Comparison of ENCODE assay signal across 8 cellular contexts in the genomic region with DNA sequence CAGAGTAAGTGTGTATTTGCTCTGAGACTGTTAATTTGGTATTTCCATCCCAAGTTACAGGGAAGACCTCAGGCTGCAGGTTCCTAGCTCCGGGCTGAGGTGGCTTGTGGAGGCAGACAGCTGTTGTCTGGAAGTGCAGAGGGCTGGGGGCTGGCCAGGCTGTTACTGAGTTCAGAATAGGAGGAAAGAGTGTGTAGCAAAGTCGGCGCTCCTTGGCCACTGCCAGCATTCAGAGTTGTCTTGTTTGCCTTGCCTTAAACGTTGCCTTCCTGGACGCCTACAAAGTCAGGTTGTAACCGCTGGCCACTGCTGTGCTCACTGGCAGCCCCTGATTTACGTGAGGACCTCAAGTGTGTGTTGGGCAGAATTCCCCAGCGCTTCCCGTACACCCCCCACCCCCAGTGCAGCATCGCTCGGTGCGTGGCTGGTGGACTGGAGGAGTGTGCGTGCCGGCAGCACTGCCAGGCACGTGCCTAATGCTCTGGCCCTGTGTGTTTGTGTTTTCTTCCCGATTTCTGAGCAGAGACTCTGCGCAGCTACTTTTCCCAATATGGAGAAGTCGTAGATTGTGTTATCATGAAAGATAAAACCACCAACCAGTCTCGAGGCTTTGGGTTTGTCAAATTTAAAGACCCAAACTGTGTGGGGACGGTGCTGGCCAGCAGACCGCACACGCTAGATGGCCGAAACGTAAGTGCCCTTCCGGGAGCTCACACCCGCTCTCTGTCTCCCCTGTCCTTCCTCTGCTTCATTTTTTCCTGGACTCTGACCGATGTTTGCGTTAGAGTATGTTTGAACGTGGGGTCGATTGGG. TPM values are rescaled to one million over a fixed set of nuclear protein-coding genes. Genes with fewer than 3 reads are reported as not detected.
DNase-seq lines count a peak whose midpoint lies in the region; ATAC-seq, FAIRE-seq and TF ChIP-seq lines count a peak whose summit lies in the region.
"Had no signal": no experiment of that assay in that cellular context is flagged by ENCODE, and none has a peak within 500 bp of the region (broad histone marks: within the 10 kb centered on the region; RNA-seq: fewer than 3 reads in every experiment).

No MANE protein-coding gene starts in this region.

- no peak for TF ChIP-seq POLR2A in breast epithelium (IDR thresholded peaks at IDR 0.05)
- no peak for TF ChIP-seq POLR2A in HepG2 (IDR thresholded peaks at IDR 0.05; ENCODE audit: insufficient read depth in 1 of 2, low read depth in 2 of 2, low read length in 2 of 2)

- POLR2A ChIA-PET in HepG2 (lab: Yijun Ruan, JAX): interaction anchor here (0.7 to 2.1 kb wide), 2 partner anchors 9 to 149 kb away, joined by 4 to 7 read pairs; a partner anchor contains a TSS

- H3K79me2 ChIP-seq in Karpas-422 (ENCODE audit: low read length): peaks cover 65% of the 10 kb centered on the region
- peaks cover 71% of the 10 kb centered on the region for H3K79me2 ChIP-seq in HepG2 (ENCODE audit: insufficient read depth, low read length)

- TF ChIP-seq EP300 in HepG2 (IDR thresholded peaks at IDR 0.05; ENCODE audit: low read depth in 2 of 2, low read length in 2 of 2): no peak
- no peak for TF ChIP-seq EP300 in HepG2 (CRISPR knock-in tag; IDR thresholded peaks at IDR 0.05; ENCODE audit: borderline replicate concordance)

- H3K4me1 ChIP-seq in Karpas-422 (ENCODE audit: low read length) (no peaks in the 10 kb centered on the region), breast epithelium (peaks cover 30 to 39% of the 10 kb centered on the region in 2 donors), HepG2 (ENCODE audit: insufficient read depth, low read length) (peaks cover 62% of the 10 kb centered on the region)

- peaks cover 45% of the 10 kb centered on the region for H3K4me1 Mint-ChIP-seq in stimulated activated naive CD8-positive, alpha-beta T cell treated with anti-CD3 and anti-CD28 coated beads, Interleukin-15, amount 100 ng/mL, for 72 hours

- H3K27ac ChIP-seq in Karpas-422 (ENCODE audit: low read length) (no peak overlapping the region), breast epithelium (peak overlapping the region; percentile 95 to 97), HepG2 (ENCODE audit: extremely low read length, insufficient read depth, low read length) (peak overlapping the region; percentile 17)

- H3K27me3 ChIP-seq in Karpas-422 (ENCODE audit: low read length) (no peaks in the 10 kb centered on the region), breast epithelium (no peaks in the 10 kb centered on the region), HepG2 (ENCODE audit: control insufficient read depth in 1 of 2, insufficient read depth in 2 of 2, low read length in 2 of 2) (no peaks in the 10 kb centered on the region)

- no peaks in the 10 kb centered on the region for H3K27me3 Mint-ChIP-seq in stimulated activated naive CD8-positive, alpha-beta T cell treated with anti-CD3 and anti-CD28 coated beads, Interleukin-15, amount 100 ng/mL, for 72 hours

- no peaks in the 10 kb centered on the region for H3K9me2 ChIP-seq in Karpas-422 (replicated peaks; ENCODE audit: insufficient read depth, low read length)

- peaks cover 26% of the 10 kb centered on the region for H3K36me3 ChIP-seq in Karpas-422 (ENCODE audit: insufficient read depth, low read length)
- no peaks in the 10 kb centered on the region for H3K36me3 ChIP-seq in breast epithelium
- H3K36me3 ChIP-seq in HepG2 (replicated peaks in 1 of 2; ENCODE audit: control insufficient read depth in 1 of 2, insufficient read depth in 2 of 2, low read length in 2 of 2): peaks cover 25 to 62% of the 10 kb centered on the region in 2 experiments

- peaks cover 71% of the 10 kb centered on the region for H4K20me1 ChIP-seq in Karpas-422 (ENCODE audit: insufficient read depth, low read depth, low read length)
- peaks cover 60% of the 10 kb centered on the region for H4K20me1 ChIP-seq in HepG2 (ENCODE audit: insufficient read depth, low read length)

- H2AFZ ChIP-seq in Karpas-422 (ENCODE audit: low read length) (no peak overlapping the region), HepG2 (ENCODE audit: low read length) (no peak overlapping the region)

- CTCF ChIA-PET in HepG2 (lab: Yijun Ruan, JAX; ENCODE audit: low intra/inter-chr PET ratio, low total read pairs): no interaction called here

- H3K9me3 ChIP-seq in Karpas-422 (ENCODE audit: low read length): no peaks in the 10 kb centered on the region
- no peaks in the 10 kb centered on the region for H3K9me3 ChIP-seq in breast epithelium
- no peaks in the 10 kb centered on the region for H3K9me3 ChIP-seq in HepG2 (ENCODE audit: low read length)

- peak overlapping the region; percentile 16 to 85 for H3K27ac Mint-ChIP-seq in stimulated activated naive CD8-positive, alpha-beta T cell treated with anti-CD3 and anti-CD28 coated beads, Interleukin-15, amount 100 ng/mL, for 72 hours

- WGBS in HepG2 (ENCODE audit: low lambda C conversion rate): 82% methylated on average over 29 of the region's 30 CpGs

- TF ChIP-seq CTCF in breast epithelium (IDR thresholded peaks at IDR 0.05) (no peak), HepG2 (CRISPR knock-in tag; IDR thresholded peaks at IDR 0.05) (no peak)

- no peaks in the 10 kb centered on the region for H3K9me3 Mint-ChIP-seq in stimulated activated naive CD8-positive, alpha-beta T cell treated with anti-CD3 and anti-CD28 coated beads, Interleukin-15, amount 100 ng/mL, for 72 hours

- H3K9ac ChIP-seq in Karpas-422 (ENCODE audit: low read length): no peak overlapping the region
- no peak overlapping the region for H3K9ac ChIP-seq in HepG2 (ENCODE audit: insufficient read depth, low read depth, low read length)

- peak; percentile 34 for DNase-seq in Karpas-422
- no peak for DNase-seq in breast epithelium (ENCODE audit: low spot score in 2 of 2)
- DNase-seq in HepG2 (ENCODE audit: low spot score): no peak
- DNase-seq in stimulated activated naive CD8-positive, alpha-beta T cell treated with anti-CD3 and anti-CD28 coated beads, Interleukin-15, amount 100 ng/mL, for 72 hours: no peak
- no peak for DNase-seq in NCI-H2029 treated with DMSO at 0.1 percent for 48 hours (lab: John Stamatoyannopoulos, UW)
- DNase-seq in KG1 (lab: John Stamatoyannopoulos, UW): no peak
- DNase-seq: activated effector memory CD4-positive, alpha-beta T cell treated with anti-CD3 and anti-CD28 coated beads, Interleukin-2, amount 50 U/mL, for 16 hours had no signal

- no TSS peak for BruUV-seq in HepG2 (replicated peaks; lab: Mats Ljungman, UMichigan)

- ATAC-seq in HepG2 (no peak; the same call in 2 of the 3 replicates), GM21786 (IDR thresholded peaks at IDR 0.05; ENCODE audit: unreplicated experiment) (no peak)
- ATAC-seq in stimulated activated naive CD8-positive, alpha-beta T cell treated with anti-CD3 and anti-CD28 coated beads, Interleukin-15, amount 100 ng/mL, for 72 hours: no peak

- in situ Hi-C loops in HepG2 (cut with HindIII; ENCODE audit: extremely low pct_ligation_motif_present, low pct_unique_long_range_greater_than_20kb): no loop called here

- FAIRE-seq in HepG2 (lab: Jason Lieb, UNC): no peak

- TF ChIP-seq RAD21 in HepG2 (CRISPR knock-in tag; IDR thresholded peaks at IDR 0.05): no peak

- H3K4me2 ChIP-seq in Karpas-422 (ENCODE audit: low read depth, low read length, poor library complexity, severe bottlenecking) (no peak overlapping the region), HepG2 (ENCODE audit: low read depth, low read length) (no peak overlapping the region)

- H3K4me3 Mint-ChIP-seq in stimulated activated naive CD8-positive, alpha-beta T cell treated with anti-CD3 and anti-CD28 coated beads, Interleukin-15, amount 100 ng/mL, for 72 hours: no peak overlapping the region

- intact Hi-C loops in breast epithelium (cut with DNase I; ENCODE audit: low total_unique reads) (no loop called here), HepG2 (cut with micrococcal nuclease; ENCODE audit: unreplicated experiment) (no loop called here)

- no peak overlapping the region for H3K4me3 ChIP-seq in Karpas-422 (ENCODE audit: low read length)
- H3K4me3 ChIP-seq in breast epithelium: peak overlapping the region in 1 of 3 donors; percentile 51
- H3K4me3 ChIP-seq in HepG2 (replicated peaks in 1 of 3; ENCODE audit: insufficient read depth in 1 of 3, low read depth in 2 of 3, low read length in 3 of 3): no peak overlapping the region

RNA-seq across cellular contexts. Expression of a gene that starts 10.5 kb away (rescaled TPM):
- 110 and 244 TPM in 2 replicates for total RNA-seq in Karpas-422 (2014; rRNA removed; shearing (Covaris generic); ENCODE audit: low replicate concordance)
- total RNA-seq in breast epithelium: 10 to 100 TPM; 35.8 to 50.9 (median 48.8) TPM
- 50.5 and 79.2 TPM in 2 replicates for total RNA-seq in HepG2 (2016; rRNA removed; fragmentation: Illumina TruSeq; extraction: Trizol)
- 72.9 and 77.7 TPM in 2 replicates for total RNA-seq in HepG2 (2016; cell fraction: cytosol; rRNA removed; fragmentation: Illumina TruSeq; extraction: Trizol; ENCODE audit: low read depth)
- 43.4 and 84.1 TPM in 2 replicates for total RNA-seq in HepG2 (2016; cell fraction: insoluble cytoplasmic fraction; rRNA removed; fragmentation: Illumina TruSeq; extraction: Trizol)
- total RNA-seq in HepG2 (2016; cell fraction: membrane; rRNA removed; fragmentation: Illumina TruSeq; extraction: Trizol): 104 and 106 TPM in 2 replicates
- 38.3 and 43.3 TPM in 2 replicates for total RNA-seq in HepG2 (2016; cell fraction: nucleus; rRNA removed; fragmentation: Illumina TruSeq; extraction: Trizol)
- 58.7 and 63.3 TPM in 2 replicates for polyA plus RNA-seq in HepG2 (2011; rRNA removed)
- 37.8 and 48.2 TPM in 2 replicates for polyA plus RNA-seq in HepG2 (2011; cell fraction: cytosol; rRNA removed)
- polyA plus RNA-seq in HepG2 (2011; cell fraction: nucleus; rRNA removed): 99.5 and 105 TPM in 2 replicates
- 48.3 and 71.8 TPM in 2 replicates for polyA plus RNA-seq in HepG2 (2012)
- 108 and 114 TPM in 2 replicates for polyA plus RNA-seq in HepG2 (2016; cell fraction: cytosol; fragmentation: Illumina TruSeq; extraction: Trizol; ENCODE audit: low read depth)
- polyA plus RNA-seq in HepG2 (2016; cell fraction: insoluble cytoplasmic fraction; fragmentation: Illumina TruSeq; extraction: Trizol; ENCODE audit: low read depth): 86.3 and 104 TPM in 2 replicates
- 117 and 124 TPM in 2 replicates for polyA plus RNA-seq in HepG2 (2016; cell fraction: membrane; fragmentation: Illumina TruSeq; extraction: Trizol; ENCODE audit: low read depth)
- polyA plus RNA-seq in HepG2 (2016; cell fraction: nucleus; fragmentation: Illumina TruSeq; extraction: Trizol; ENCODE audit: insufficient read depth, low read depth): 140 and 145 TPM in 2 replicates
- polyA minus RNA-seq in HepG2 (2011; rRNA and poly(A)+ RNA removed; ENCODE audit: low replicate concordance): 26.8 and 58.6 TPM in 2 replicates
- 32.1 and 33.1 TPM in 2 replicates for polyA minus RNA-seq in HepG2 (2011; cell fraction: cytosol; rRNA and poly(A)+ RNA removed)
- polyA minus RNA-seq in HepG2 (2011; cell fraction: nucleus; rRNA and poly(A)+ RNA removed): 35.5 and 41.4 TPM in 2 replicates

RNA-seq across cellular contexts. Expression of a gene that starts 16.5 kb away (rescaled TPM):
- total RNA-seq in Karpas-422 (2014; rRNA removed; shearing (Covaris generic); ENCODE audit: low replicate concordance): 63.7 and 144 TPM in 2 replicates
- 10 to 100 TPM; 23.6 to 40.0 (median 30.3) TPM for total RNA-seq in breast epithelium
- total RNA-seq in HepG2 (2016; rRNA removed; fragmentation: Illumina TruSeq; extraction: Trizol): 113 and 124 TPM in 2 replicates
- 167 and 206 TPM in 2 replicates for total RNA-seq in HepG2 (2016; cell fraction: cytosol; rRNA removed; fragmentation: Illumina TruSeq; extraction: Trizol; ENCODE audit: low read depth)
- 112 and 125 TPM in 2 replicates for total RNA-seq in HepG2 (2016; cell fraction: insoluble cytoplasmic fraction; rRNA removed; fragmentation: Illumina TruSeq; extraction: Trizol)
- total RNA-seq in HepG2 (2016; cell fraction: membrane; rRNA removed; fragmentation: Illumina TruSeq; extraction: Trizol): 130 and 170 TPM in 2 replicates
- 42.6 and 51.4 TPM in 2 replicates for total RNA-seq in HepG2 (2016; cell fraction: nucleus; rRNA removed; fragmentation: Illumina TruSeq; extraction: Trizol)
- polyA plus RNA-seq in HepG2 (2011; rRNA removed): 115 and 120 TPM in 2 replicates
- polyA plus RNA-seq in HepG2 (2011; cell fraction: cytosol; rRNA removed): 103 and 156 TPM in 2 replicates
- 88.3 and 90.1 TPM in 2 replicates for polyA plus RNA-seq in HepG2 (2011; cell fraction: nucleus; rRNA removed)
- polyA plus RNA-seq in HepG2 (2012): 74.3 and 76.0 TPM in 2 replicates
- 282 and 316 TPM in 2 replicates for polyA plus RNA-seq in HepG2 (2016; cell fraction: cytosol; fragmentation: Illumina TruSeq; extraction: Trizol; ENCODE audit: low read depth)
- 152 and 183 TPM in 2 replicates for polyA plus RNA-seq in HepG2 (2016; cell fraction: insoluble cytoplasmic fraction; fragmentation: Illumina TruSeq; extraction: Trizol; ENCODE audit: low read depth)
- 195 and 222 TPM in 2 replicates for polyA plus RNA-seq in HepG2 (2016; cell fraction: membrane; fragmentation: Illumina TruSeq; extraction: Trizol; ENCODE audit: low read depth)
- polyA plus RNA-seq in HepG2 (2016; cell fraction: nucleus; fragmentation: Illumina TruSeq; extraction: Trizol; ENCODE audit: insufficient read depth, low read depth): 119 and 134 TPM in 2 replicates
- polyA minus RNA-seq in HepG2 (2011; rRNA and poly(A)+ RNA removed; ENCODE audit: low replicate concordance): 46.3 and 144 TPM in 2 replicates
- 48.8 and 63.0 TPM in 2 replicates for polyA minus RNA-seq in HepG2 (2011; cell fraction: cytosol; rRNA and poly(A)+ RNA removed)
- 20.3 and 21.1 TPM in 2 replicates for polyA minus RNA-seq in HepG2 (2011; cell fraction: nucleus; rRNA and poly(A)+ RNA removed)

RNA-seq across cellular contexts. Expression of a gene that starts 20.3 kb away (rescaled TPM):
- total RNA-seq in Karpas-422 (2014; rRNA removed; shearing (Covaris generic); ENCODE audit: low replicate concordance): 2,088 and 3,414 TPM in 2 replicates
- 1,000 to 10,000 TPM; 2,978 to 3,238 (median 2,982) TPM for total RNA-seq in breast epithelium
- total RNA-seq in HepG2 (2016; rRNA removed; fragmentation: Illumina TruSeq; extraction: Trizol): 695 and 780 TPM in 2 replicates
- 693 and 734 TPM in 2 replicates for total RNA-seq in HepG2 (2016; cell fraction: cytosol; rRNA removed; fragmentation: Illumina TruSeq; extraction: Trizol; ENCODE audit: low read depth)
- 654 and 886 TPM in 2 replicates for total RNA-seq in HepG2 (2016; cell fraction: insoluble cytoplasmic fraction; rRNA removed; fragmentation: Illumina TruSeq; extraction: Trizol)
- 967 and 1,125 TPM in 2 replicates for total RNA-seq in HepG2 (2016; cell fraction: membrane; rRNA removed; fragmentation: Illumina TruSeq; extraction: Trizol)
- total RNA-seq in HepG2 (2016; cell fraction: nucleus; rRNA removed; fragmentation: Illumina TruSeq; extraction: Trizol): 240 and 299 TPM in 2 replicates
- 1,411 and 1,504 TPM in 2 replicates for polyA plus RNA-seq in HepG2 (2011; rRNA removed)
- 2,214 and 3,196 TPM in 2 replicates for polyA plus RNA-seq in HepG2 (2011; cell fraction: cytosol; rRNA removed)
- polyA plus RNA-seq in HepG2 (2011; cell fraction: nucleus; rRNA removed): 923 and 1,023 TPM in 2 replicates
- polyA plus RNA-seq in HepG2 (2012): 1,504 and 2,202 TPM in 2 replicates
- 1,868 and 2,054 TPM in 2 replicates for polyA plus RNA-seq in HepG2 (2016; cell fraction: cytosol; fragmentation: Illumina TruSeq; extraction: Trizol; ENCODE audit: low read depth)
- 1,628 and 1,692 TPM in 2 replicates for polyA plus RNA-seq in HepG2 (2016; cell fraction: insoluble cytoplasmic fraction; fragmentation: Illumina TruSeq; extraction: Trizol; ENCODE audit: low read depth)
- 2,328 and 2,419 TPM in 2 replicates for polyA plus RNA-seq in HepG2 (2016; cell fraction: membrane; fragmentation: Illumina TruSeq; extraction: Trizol; ENCODE audit: low read depth)
- 895 and 898 TPM in 2 replicates for polyA plus RNA-seq in HepG2 (2016; cell fraction: nucleus; fragmentation: Illumina TruSeq; extraction: Trizol; ENCODE audit: insufficient read depth, low read depth)
- polyA minus RNA-seq in HepG2 (2011; rRNA and poly(A)+ RNA removed; ENCODE audit: low replicate concordance): 538 and 916 TPM in 2 replicates
- 647 and 682 TPM in 2 replicates for polyA minus RNA-seq in HepG2 (2011; cell fraction: cytosol; rRNA and poly(A)+ RNA removed)
- polyA minus RNA-seq in HepG2 (2011; cell fraction: nucleus; rRNA and poly(A)+ RNA removed): 109 and 140 TPM in 2 replicates

RNA-seq across cellular contexts. Expression of a gene that starts 32.0 kb away (rescaled TPM):
- 1.1 and 2.8 TPM in 2 replicates for total RNA-seq in Karpas-422 (2014; rRNA removed; shearing (Covaris generic); ENCODE audit: low replicate concordance)
- total RNA-seq in breast epithelium: under 1 TPM; under 0.01 to 0.29 (median 0.16) TPM
- 0.22 TPM in 1 of 2 replicates, not detected in the other for total RNA-seq in HepG2 (2016; rRNA removed; fragmentation: Illumina TruSeq; extraction: Trizol)
- total RNA-seq in HepG2 (2016; cell fraction: cytosol; rRNA removed; fragmentation: Illumina TruSeq; extraction: Trizol; ENCODE audit: low read depth): under 0.01 TPM in 1 of 2 replicates, not detected in the other
- total RNA-seq in HepG2 (2016; cell fraction: insoluble cytoplasmic fraction; rRNA removed; fragmentation: Illumina TruSeq; extraction: Trizol): 0.02 and 0.27 TPM in 2 replicates
- total RNA-seq in HepG2 (2016; cell fraction: membrane; rRNA removed; fragmentation: Illumina TruSeq; extraction: Trizol): 0.24 TPM in 1 of 2 replicates, not detected in the other
- 0.25 and 0.28 TPM in 2 replicates for total RNA-seq in HepG2 (2016; cell fraction: nucleus; rRNA removed; fragmentation: Illumina TruSeq; extraction: Trizol)
- polyA plus RNA-seq in HepG2 (2011; rRNA removed): 0.08 and 0.16 TPM in 2 replicates
- 0.04 and 0.07 TPM in 2 replicates for polyA plus RNA-seq in HepG2 (2011; cell fraction: cytosol; rRNA removed)
- 0.37 and 0.61 TPM in 2 replicates for polyA plus RNA-seq in HepG2 (2011; cell fraction: nucleus; rRNA removed)
- 0.11 and 0.28 TPM in 2 replicates for polyA plus RNA-seq in HepG2 (2012)
- not detected in 2 replicates for polyA plus RNA-seq in HepG2 (2016; cell fraction: cytosol; fragmentation: Illumina TruSeq; extraction: Trizol; ENCODE audit: low read depth)
- polyA plus RNA-seq in HepG2 (2016; cell fraction: insoluble cytoplasmic fraction; fragmentation: Illumina TruSeq; extraction: Trizol; ENCODE audit: low read depth): not detected in 2 replicates
- not detected in 2 replicates for polyA plus RNA-seq in HepG2 (2016; cell fraction: membrane; fragmentation: Illumina TruSeq; extraction: Trizol; ENCODE audit: low read depth)
- polyA plus RNA-seq in HepG2 (2016; cell fraction: nucleus; fragmentation: Illumina TruSeq; extraction: Trizol; ENCODE audit: insufficient read depth, low read depth): 0.18 and 0.40 TPM in 2 replicates
- 0.40 and 0.77 TPM in 2 replicates for polyA minus RNA-seq in HepG2 (2011; rRNA and poly(A)+ RNA removed; ENCODE audit: low replicate concordance)
- 0.35 and 0.49 TPM in 2 replicates for polyA minus RNA-seq in HepG2 (2011; cell fraction: cytosol; rRNA and poly(A)+ RNA removed)
- 0.52 and 0.75 TPM in 2 replicates for polyA minus RNA-seq in HepG2 (2011; cell fraction: nucleus; rRNA and poly(A)+ RNA removed)

RNA-seq across cellular contexts. Expression of a gene that starts 34.2 kb away (rescaled TPM):
- 98.1 and 129 TPM in 2 replicates for total RNA-seq in Karpas-422 (2014; rRNA removed; shearing (Covaris generic); ENCODE audit: low replicate concordance)
- total RNA-seq in breast epithelium: 100 to 1,000 TPM in 1 of 3 donors, 10 to 100 TPM in 2; 67.5 to 122 (median 67.5) TPM
- 41.9 and 66.9 TPM in 2 replicates for total RNA-seq in HepG2 (2016; rRNA removed; fragmentation: Illumina TruSeq; extraction: Trizol)
- total RNA-seq in HepG2 (2016; cell fraction: cytosol; rRNA removed; fragmentation: Illumina TruSeq; extraction: Trizol; ENCODE audit: low read depth): 18.8 and 21.5 TPM in 2 replicates
- total RNA-seq in HepG2 (2016; cell fraction: insoluble cytoplasmic fraction; rRNA removed; fragmentation: Illumina TruSeq; extraction: Trizol): 44.6 and 65.2 TPM in 2 replicates
- 20.5 and 26.2 TPM in 2 replicates for total RNA-seq in HepG2 (2016; cell fraction: membrane; rRNA removed; fragmentation: Illumina TruSeq; extraction: Trizol)
- 38.7 and 47.0 TPM in 2 replicates for total RNA-seq in HepG2 (2016; cell fraction: nucleus; rRNA removed; fragmentation: Illumina TruSeq; extraction: Trizol)
- polyA plus RNA-seq in HepG2 (2011; rRNA removed): 34.3 and 39.2 TPM in 2 replicates
- polyA plus RNA-seq in HepG2 (2011; cell fraction: cytosol; rRNA removed): 40.7 and 105 TPM in 2 replicates
- 81.3 and 103 TPM in 2 replicates for polyA plus RNA-seq in HepG2 (2011; cell fraction: nucleus; rRNA removed)
- 23.8 and 33.4 TPM in 2 replicates for polyA plus RNA-seq in HepG2 (2012)
- polyA plus RNA-seq in HepG2 (2016; cell fraction: cytosol; fragmentation: Illumina TruSeq; extraction: Trizol; ENCODE audit: low read depth): 23.8 and 28.5 TPM in 2 replicates
- 44.9 and 52.6 TPM in 2 replicates for polyA plus RNA-seq in HepG2 (2016; cell fraction: insoluble cytoplasmic fraction; fragmentation: Illumina TruSeq; extraction: Trizol; ENCODE audit: low read depth)
- polyA plus RNA-seq in HepG2 (2016; cell fraction: membrane; fragmentation: Illumina TruSeq; extraction: Trizol; ENCODE audit: low read depth): 17.9 and 21.2 TPM in 2 replicates
- polyA plus RNA-seq in HepG2 (2016; cell fraction: nucleus; fragmentation: Illumina TruSeq; extraction: Trizol; ENCODE audit: insufficient read depth, low read depth): 72.2 and 84.5 TPM in 2 replicates
- 40.5 and 74.3 TPM in 2 replicates for polyA minus RNA-seq in HepG2 (2011; rRNA and poly(A)+ RNA removed; ENCODE audit: low replicate concordance)
- polyA minus RNA-seq in HepG2 (2011; cell fraction: cytosol; rRNA and poly(A)+ RNA removed): 34.4 and 46.1 TPM in 2 replicates
- polyA minus RNA-seq in HepG2 (2011; cell fraction: nucleus; rRNA and poly(A)+ RNA removed): 8.9 and 9.0 TPM in 2 replicates
